In genomic region chr4:25928956-25929336, GRCh38 we compare ENCODE assay signal across 11 cellular contexts. TPM values are rescaled to one million over a fixed set of nuclear protein-coding genes. Genes with fewer than 3 reads are reported as not detected.
A peak's percentile ranks its signal among the peaks of the same experiment; 100 is the strongest.
DNase-seq lines count a peak whose midpoint lies in the region; ATAC-seq, FAIRE-seq and TF ChIP-seq lines count a peak whose summit lies in the region.
"Had no signal": no experiment of that assay in that cellular context is flagged by ENCODE, and none has a peak within 500 bp of the region (broad histone marks: within the 10 kb centered on the region; RNA-seq: fewer than 3 reads in every experiment).

No MANE protein-coding gene starts in this region.

- H3K9me1 ChIP-seq in IMR-90 (ENCODE audit: insufficient read depth, low read length) = no peaks in the 10 kb centered on the region

- H3K4me1 ChIP-seq in IMR-90 (ENCODE audit: control insufficient read depth, insufficient read depth, low read length) (peaks cover 4% of the 10 kb centered on the region), gastroesophageal sphincter (peaks cover 0 to 18% (median 0%) of the 10 kb centered on the region in 3 donors), skeletal muscle satellite cell (ENCODE audit: control insufficient read depth, insufficient read depth, low read length) (peaks cover 15% of the 10 kb centered on the region), Caco-2 (no peaks in the 10 kb centered on the region)

- H4K91ac ChIP-seq in IMR-90 (ENCODE audit: insufficient read depth, low read depth, low read length) = no peak overlapping the region

- H3K18ac ChIP-seq in IMR-90 (ENCODE audit: low read depth, low read length) = 0 out of 2 replicates have a peak overlapping the region, but pooled peaks have one; percentile 57

- peak overlapping the region; percentile 72 for H2AFZ ChIP-seq in IMR-90 (replicated peaks; ENCODE audit: low read length, poor library complexity)

- H4K8ac ChIP-seq in IMR-90 (ENCODE audit: low read depth in 2 of 2, low read length in 2 of 2) = peak overlapping the region in 1 of 2 experiments; percentile 2; a peak in 1 of 4 replicates

- H4K20me1 ChIP-seq in IMR-90 (ENCODE audit: insufficient read depth, low read length) = no peaks in the 10 kb centered on the region

- BruUV-seq in IMR-90 (replicated peaks; lab: Mats Ljungman, UMichigan) = no TSS peak
- no TSS peak for BruUV-seq in Caco-2 (replicated peaks; lab: Mats Ljungman, UMichigan)

- CTCF ChIA-PET in IMR-90 (lab: Yijun Ruan, JAX) (interaction anchor here (0.8 to 1.1 kb wide), 2 partner anchors 59 to 114 kb away, joined by 4 read pairs; no protein-coding TSS in a partner anchor), WTC11 (lab: Charles Lee) (interaction anchor here (1.0 kb wide), 1 partner anchor 87 kb away, joined by 3 read pairs; no protein-coding TSS in a partner anchor), GM10248 (lab: Yijun Ruan, JAX) (interaction anchor here (0.7 to 3.3 kb wide), 13 partner anchors 8 to 88 kb away, joined by 3 to 19 read pairs (median 4); no protein-coding TSS in a partner anchor), Caco-2 (lab: Charles Lee) (no interaction called here)

- TF ChIP-seq CTCF in IMR-90 (conservative IDR thresholded peaks at IDR 0.05; ENCODE audit: low read depth, low read length) (no peak), WTC11 (IDR thresholded peaks at IDR 0.05) (no peak), gastroesophageal sphincter (IDR thresholded peaks at IDR 0.05) (no peak), GM10248 (IDR thresholded peaks at IDR 0.05; ENCODE audit: control extremely low read depth, extremely low read depth, low read depth, missing control alignments) (no peak), Caco-2 (IDR thresholded peaks at IDR 0.05; ENCODE audit: insufficient read depth in 1 of 2, low read depth in 1 of 2, low read length in 1 of 2, severe bottlenecking in 1 of 2, unreplicated experiment in 1 of 2) (no peak)

- peaks cover 0 to 4% of the 10 kb centered on the region in 2 experiments; a peak in 1 of 4 replicates for H3K79me1 ChIP-seq in IMR-90 (ENCODE audit: low read depth in 1 of 2, low read length in 2 of 2)

- no peaks in the 10 kb centered on the region for H3K36me3 ChIP-seq in IMR-90 (ENCODE audit: control insufficient read depth, insufficient read depth, low read length)
- H3K36me3 ChIP-seq in gastroesophageal sphincter = no peaks in the 10 kb centered on the region
- no peaks in the 10 kb centered on the region for H3K36me3 ChIP-seq in skeletal muscle satellite cell (ENCODE audit: insufficient read depth, low read length)
- H3K36me3 ChIP-seq in Caco-2 (ENCODE audit: control insufficient read depth, insufficient read depth, low read length) = no peaks in the 10 kb centered on the region

- intact Hi-C loops in IMR-90 (cut with micrococcal nuclease) (loop anchor here (5.0 to 10.0 kb wide), 2 partner anchors 393 to 486 kb away; partner anchors contain the start of gene RBPJ), Caco-2 (cut with micrococcal nuclease; ENCODE audit: unreplicated experiment) (no loop called here)

- WGBS in IMR-90 (ENCODE audit: extremely low coverage in 2 of 2, insufficient read length in 1 of 2), 2 experiments = no CpG with 5 or more reads among the region's 3 CpGs
- WGBS in gastroesophageal sphincter (ENCODE audit: low coverage in 1 of 2), 2 donors = 56 to 59% methylated on average over 3 of the region's 3 CpGs

- peaks cover 13% of the 10 kb centered on the region for H3K4me1 Mint-ChIP-seq in WTC11
- H3K4me1 Mint-ChIP-seq in Caco-2 (ENCODE audit: low read depth, unreplicated experiment) = no peaks in the 10 kb centered on the region
- H3K4me1 Mint-ChIP-seq: activated T-helper 17 cell treated with anti-CD3 and anti-CD28 coated beads, Interleukin-2, amount 50 U/mL, for 72 hours had no signal

- no peak overlapping the region for H4K5ac ChIP-seq in IMR-90 (ENCODE audit: low read depth, low read length)

- peaks cover 7% of the 10 kb centered on the region; the same call in 1 of the 2 replicates for H3K36me3 Mint-ChIP-seq in WTC11
- H3K36me3 Mint-ChIP-seq in Caco-2 (ENCODE audit: insufficient read depth, unreplicated experiment) = no peaks in the 10 kb centered on the region

- H3K27me3 ChIP-seq in IMR-90 (ENCODE audit: control insufficient read depth, insufficient read depth, low read length) = no peaks in the 10 kb centered on the region
- no peaks in the 10 kb centered on the region for H3K27me3 ChIP-seq in gastroesophageal sphincter
- H3K27me3 ChIP-seq in skeletal muscle satellite cell (ENCODE audit: control insufficient read depth, insufficient read depth, low read length) = no peaks in the 10 kb centered on the region
- H3K27me3 ChIP-seq in Caco-2 (replicated peaks; ENCODE audit: control insufficient read depth, insufficient read depth, low read length) = no peaks in the 10 kb centered on the region

- H3K9ac ChIP-seq in IMR-90 (ENCODE audit: low read depth, low read length) (no peak overlapping the region), skeletal muscle satellite cell (ENCODE audit: low read depth, low read length) (no peak overlapping the region)

- H3K27me3 Mint-ChIP-seq in WTC11 (ENCODE audit: low read depth) = no peaks in the 10 kb centered on the region
- H3K27me3 Mint-ChIP-seq in Caco-2 (ENCODE audit: insufficient read depth, unreplicated experiment) = no peaks in the 10 kb centered on the region
- H3K27me3 Mint-ChIP-seq: activated T-helper 17 cell treated with anti-CD3 and anti-CD28 coated beads, Interleukin-2, amount 50 U/mL, for 72 hours; IgD-negative memory B cell had no signal

- H3K9me3 Mint-ChIP-seq in WTC11 (no peaks in the 10 kb centered on the region), Caco-2 (ENCODE audit: unreplicated experiment) (no peaks in the 10 kb centered on the region)
- H3K9me3 Mint-ChIP-seq: activated T-helper 17 cell treated with anti-CD3 and anti-CD28 coated beads, Interleukin-2, amount 50 U/mL, for 72 hours; IgD-negative memory B cell had no signal

- POLR2A ChIA-PET in IMR-90 (lab: Charles Lee; ENCODE audit: unreplicated experiment) (no interaction called here), WTC11 (lab: Charles Lee) (no interaction called here), GM10248 (lab: Yijun Ruan, JAX) (no interaction called here), Caco-2 (lab: Charles Lee) (no interaction called here)

- no peak overlapping the region for H3K4ac ChIP-seq in IMR-90 (ENCODE audit: low read depth, low read length)

- H3K4me3 Mint-ChIP-seq in WTC11 = no peak overlapping the region
- H3K4me3 Mint-ChIP-seq in Caco-2 (ENCODE audit: unreplicated experiment) = no peak overlapping the region
- H3K4me3 Mint-ChIP-seq: activated T-helper 17 cell treated with anti-CD3 and anti-CD28 coated beads, Interleukin-2, amount 50 U/mL, for 72 hours; IgD-negative memory B cell had no signal

- dilution Hi-C loops in IMR-90 (cut with HindIII; ENCODE audit: low sequenced_read_pairs, unreplicated experiment) = no loop called here

- no peak for TF ChIP-seq EP300 in gastroesophageal sphincter (IDR thresholded peaks at IDR 0.05)

- FAIRE-seq in GM12891 (lab: Jason Lieb, UNC) = no peak

- in situ Hi-C loops in IMR-90 (cut with MboI; ENCODE audit: low sequenced_read_pairs) = no loop called here

- H2BK20ac ChIP-seq in IMR-90 (ENCODE audit: low read depth, low read length) = no peak overlapping the region

- no peak overlapping the region for H2AK9ac ChIP-seq in IMR-90 (replicated peaks; ENCODE audit: low read depth, low read length, poor library complexity)

- H3K14ac ChIP-seq in IMR-90 (replicated peaks; ENCODE audit: low read depth, low read length) = peak overlapping the region; percentile 17; the same call in 1 of the 2 replicates

- TF ChIP-seq RAD21 in IMR-90 (IDR thresholded peaks at IDR 0.05; ENCODE audit: low read length) = no peak

- no peak overlapping the region for H2BK5ac ChIP-seq in IMR-90 (ENCODE audit: low read depth, low read length, poor library complexity, severe bottlenecking)

- 0 out of 2 replicates have a peak overlapping the region, but pooled peaks have one; percentile 15 for H3K27ac ChIP-seq in IMR-90 (ENCODE audit: insufficient read depth, low read length)
- H3K27ac ChIP-seq in gastroesophageal sphincter = peak overlapping the region in 2 of 4 donors; percentile 6 to 60

- H3K9me3 ChIP-seq in IMR-90 (ENCODE audit: control insufficient read depth, insufficient read depth, low read length) (no peaks in the 10 kb centered on the region), gastroesophageal sphincter (no peaks in the 10 kb centered on the region), skeletal muscle satellite cell (replicated peaks; ENCODE audit: low read length) (no peaks in the 10 kb centered on the region), Caco-2 (no peaks in the 10 kb centered on the region)

- H3K4me2 ChIP-seq in IMR-90 (ENCODE audit: low read depth, low read length) (peak overlapping the region; percentile 83), skeletal muscle satellite cell (ENCODE audit: low read length) (peak overlapping the region; percentile 66)

- no peak overlapping the region for H2BK15ac ChIP-seq in IMR-90 (ENCODE audit: low read depth, low read length)

- H2BK120ac ChIP-seq in IMR-90 (ENCODE audit: low read depth, low read length) = no peak overlapping the region

- H3K4me3 ChIP-seq in IMR-90 (ENCODE audit: insufficient read depth, low read depth, low read length) (no peak overlapping the region; the same call in 1 of the 2 replicates), gastroesophageal sphincter (no peak overlapping the region), skeletal muscle satellite cell (ENCODE audit: low read length) (peak overlapping the region; percentile 22), Caco-2 (ENCODE audit: low read depth, low read length) (no peak overlapping the region)

- H3K56ac ChIP-seq in IMR-90 (ENCODE audit: extremely low read depth, insufficient read depth, low read length) = no peak overlapping the region

- H3K23ac ChIP-seq in IMR-90 (ENCODE audit: low read depth, low read length) = no peak overlapping the region

- TF ChIP-seq POLR2A in IMR-90 (IDR thresholded peaks at IDR 0.05; ENCODE audit: low read depth, low read length) (no peak), gastroesophageal sphincter (IDR thresholded peaks at IDR 0.05) (no peak), GM12891 (IDR thresholded peaks at IDR 0.05; ENCODE audit: low read depth, low read length) (no peak)

- DNase-seq in IMR-90 = peak; percentile 47
- DNase-seq in WTC11 (ENCODE audit: low spot score) = no peak
- DNase-seq in GM12891 (ENCODE audit: insufficient read length, low spot score) = no peak
- DNase-seq in KG1 (lab: John Stamatoyannopoulos, UW) = no peak
- DNase-seq in GM10248 (ENCODE audit: extremely low spot score) = no peak
- no peak for DNase-seq in Caco-2
- DNase-seq: NCI-H82 had no signal

- no peak overlapping the region for H2AK5ac ChIP-seq in IMR-90 (ENCODE audit: low read depth, low read length)

- ATAC-seq in IMR-90 (ENCODE audit: low read depth) (peak; percentile 67), WTC11 (no peak), gastroesophageal sphincter (peak; percentile 65)
- ATAC-seq: activated T-helper 17 cell treated with anti-CD3 and anti-CD28 coated beads, Interleukin-2, amount 50 U/mL, for 72 hours had no signal

- H3K27ac Mint-ChIP-seq in WTC11 = peak overlapping the region; percentile 41; the same call in 1 of the 2 replicates
- no peak overlapping the region for H3K27ac Mint-ChIP-seq in Caco-2 (ENCODE audit: unreplicated experiment)
- H3K27ac Mint-ChIP-seq: activated T-helper 17 cell treated with anti-CD3 and anti-CD28 coated beads, Interleukin-2, amount 50 U/mL, for 72 hours had no signal

RNA-seq across cellular contexts. Expression of gene SMIM20, which starts 14.9 kb away (rescaled TPM):
- total RNA-seq in IMR-90 (2012; rRNA removed) = 13.6 and 24.4 TPM in 2 replicates
- 20.5 and 23.1 TPM in 2 replicates for polyA plus RNA-seq in IMR-90 (2012; rRNA removed)
- 6.7 and 13.7 TPM in 2 replicates for polyA plus RNA-seq in IMR-90 (2012; cell fraction: cytosol; rRNA removed)
- 2.5 and 9.9 TPM in 2 replicates for polyA plus RNA-seq in IMR-90 (2012; cell fraction: nucleus; rRNA removed; ENCODE audit: low replicate concordance)
- total RNA-seq in WTC11 (2021) = 39.4 to 48.5 TPM (median 45.3 TPM) in 3 replicates
- 10 to 100 TPM; 26.5 to 44.2 (median 34.8) TPM for total RNA-seq in gastroesophageal sphincter
- 24.7 and 24.8 TPM in 2 replicates for total RNA-seq in skeletal muscle satellite cell (2012; rRNA removed)
- 31.2 TPM for polyA plus RNA-seq in GM12891 (2012; ENCODE audit: low read depth, missing spikeins)
- 18.5 and 20.1 TPM in 2 replicates for total RNA-seq in Caco-2 (2022)
